9 cellular contexts compared by ENCODE assay signal in the genomic region with DNA sequence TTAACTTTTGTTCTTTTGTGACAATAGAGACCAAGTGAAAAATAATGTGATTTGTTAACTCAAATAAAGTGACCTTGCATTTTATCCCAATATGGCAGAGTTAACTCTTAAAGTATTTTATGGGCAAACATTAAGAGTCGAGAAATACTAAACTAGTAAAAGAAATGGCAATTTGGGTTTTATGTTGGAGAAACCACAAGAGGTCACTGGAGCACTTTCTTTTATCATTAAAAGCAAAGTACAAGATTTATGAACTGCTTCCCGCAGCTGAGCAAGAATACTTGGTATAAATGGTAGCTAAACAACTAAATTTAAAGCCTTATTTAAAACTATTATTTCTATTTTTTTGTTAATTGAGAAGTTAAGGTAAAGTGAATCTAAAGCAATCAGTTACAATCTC. TPM values are rescaled to one million over a fixed set of nuclear protein-coding genes. Genes with fewer than 3 reads are reported as not detected.
DNase-seq lines count a peak whose midpoint lies in the region; ATAC-seq and TF ChIP-seq lines count a peak whose summit lies in the region.
"Had no signal": no experiment of that assay in that cellular context is flagged by ENCODE, and none has a peak within 500 bp of the region (broad histone marks: within the 10 kb centered on the region; RNA-seq: fewer than 3 reads in every experiment).

No MANE protein-coding gene starts in this region.

- no peaks in the 10 kb centered on the region for H3K4me1 Mint-ChIP-seq in MCF 10A (ENCODE audit: insufficient read depth, unreplicated experiment)

- 31 to 44% methylated on average over 2 of the region's 2 CpGs for WGBS in upper lobe of left lung, 2 donors

- no peak overlapping the region for H3K27ac Mint-ChIP-seq in MCF 10A (ENCODE audit: low read depth, unreplicated experiment)

- TF ChIP-seq CTCF in MCF 10A (IDR thresholded peaks at IDR 0.05; ENCODE audit: unreplicated experiment) (peak; percentile 28), breast epithelium (IDR thresholded peaks at IDR 0.05) (peak in 1 of 3 donors; percentile 35), upper lobe of left lung (IDR thresholded peaks at IDR 0.05) (peak in 4 of 6 experiments; percentile 9 to 38 (median 12))

- H3K9me3 ChIP-seq in breast epithelium (no peaks in the 10 kb centered on the region), upper lobe of left lung (no peaks in the 10 kb centered on the region)

- DNase-seq in MCF 10A (ENCODE audit: unreplicated experiment) (peak; percentile 47), breast epithelium (ENCODE audit: low spot score in 2 of 2) (no peak), SK-MEL-5 (ENCODE audit: low read depth, low spot score) (peak; percentile 54), glomerular visceral epithelial cell (ENCODE audit: extremely low spot score) (peak; percentile 9), upper lobe of left lung (no peak), NCI-H1436 (lab: John Stamatoyannopoulos, UW) (no peak)
- DNase-seq: activated naive CD4-positive, alpha-beta T cell had no signal

- CTCF ChIA-PET in MCF 10A (lab: Yijun Ruan, JAX): interaction anchor here (0.6 to 13.3 kb wide), 19 partner anchors 8 to 164 kb away, joined by 3 to 420 read pairs (median 5); partner anchors contain the start of gene FAM184A

- no peak for TF ChIP-seq EP300 in upper lobe of left lung (IDR thresholded peaks at IDR 0.05)

- no peak overlapping the region for H3K4me3 Mint-ChIP-seq in MCF 10A (ENCODE audit: unreplicated experiment)

- in situ Hi-C loops in SK-MEL-5 (cut with HindIII; ENCODE audit: low pct_unique_long_range_greater_than_20kb, low sequenced_read_pairs): no loop called here

- H3K27ac ChIP-seq in breast epithelium (no peak overlapping the region), upper lobe of left lung (no peak overlapping the region)

- H3K27me3 Mint-ChIP-seq in MCF 10A (ENCODE audit: insufficient read depth, unreplicated experiment): no peaks in the 10 kb centered on the region

- H3K36me3 ChIP-seq in breast epithelium (no peaks in the 10 kb centered on the region), upper lobe of left lung (no peaks in the 10 kb centered on the region)

- H3K4me1 ChIP-seq in breast epithelium (no peaks in the 10 kb centered on the region), upper lobe of left lung (no peaks in the 10 kb centered on the region)

- no peak for ATAC-seq in upper lobe of left lung (ENCODE audit: low FRiP score in 2 of 2)
- ATAC-seq in GM18505 (IDR thresholded peaks at IDR 0.05; ENCODE audit: unreplicated experiment): no peak
- no peak for ATAC-seq in GM21717 (IDR thresholded peaks at IDR 0.05; ENCODE audit: unreplicated experiment)

- H3K9me3 Mint-ChIP-seq in MCF 10A (ENCODE audit: unreplicated experiment): no peaks in the 10 kb centered on the region

- TF ChIP-seq POLR2A in breast epithelium (IDR thresholded peaks at IDR 0.05) (no peak), upper lobe of left lung (IDR thresholded peaks at IDR 0.05) (no peak), GM18505 (IDR thresholded peaks at IDR 0.05; ENCODE audit: borderline replicate concordance, extremely low read depth, insufficient read depth, insufficient read length) (no peak)

- H3K36me3 Mint-ChIP-seq in MCF 10A (ENCODE audit: insufficient read depth, unreplicated experiment): no peaks in the 10 kb centered on the region

- no TSS peak for BruUV-seq in MCF 10A (replicated peaks; lab: Mats Ljungman, UMichigan)

- H3K4me3 ChIP-seq in breast epithelium (no peak overlapping the region), upper lobe of left lung (no peak overlapping the region)

- H3K27me3 ChIP-seq in breast epithelium: no peaks in the 10 kb centered on the region
- no peaks in the 10 kb centered on the region for H3K27me3 ChIP-seq in upper lobe of left lung

- POLR2A ChIA-PET in MCF 10A (lab: Yijun Ruan, JAX): interaction anchor here (0.9 to 1.0 kb wide), 2 partner anchors 109 to 142 kb away, joined by 3 to 12 read pairs; no protein-coding TSS in a partner anchor

- intact Hi-C loops in MCF 10A (cut with micrococcal nuclease) (loop anchor here (1.0 to 10.0 kb wide), 2 partner anchors 142 to 684 kb away; no protein-coding TSS in a partner anchor), breast epithelium (cut with DNase I; ENCODE audit: low total_unique reads) (no loop called here)

RNA-seq across cellular contexts. Expression of gene MCM9, which starts 33.5 kb away (rescaled TPM):
- 13.0 and 14.7 TPM in 2 replicates for total RNA-seq in MCF 10A (2022)
- total RNA-seq in breast epithelium: 10 to 100 TPM; 17.9 to 40.5 (median 33.4) TPM
- total RNA-seq in SK-MEL-5 (2014; rRNA removed; shearing (Covaris generic)): 10.5 and 15.8 TPM in 2 replicates
- polyA plus RNA-seq in SK-MEL-5 (2015; cell fraction: cytosol; rRNA removed): 5.0 and 9.7 TPM in 2 replicates
- 26.0 and 30.7 TPM in 2 replicates for polyA plus RNA-seq in SK-MEL-5 (2015; cell fraction: nucleus; rRNA removed)
- total RNA-seq in upper lobe of left lung: 10 to 100 TPM; 19.9 to 62.9 (median 21.5) TPM

Comparison
In these comparisons a context has a peak if more than half of its experiments do, and no peak if none do; other contexts are left out.
1. DNase-seq: peak in MCF 10A (single experiment), SK-MEL-5 (single experiment) and glomerular visceral epithelial cell (single experiment); none in breast epithelium (0 of 2), upper lobe of left lung (0 of 2) and NCI-H1436 (single experiment).